In the genomic region with DNA sequence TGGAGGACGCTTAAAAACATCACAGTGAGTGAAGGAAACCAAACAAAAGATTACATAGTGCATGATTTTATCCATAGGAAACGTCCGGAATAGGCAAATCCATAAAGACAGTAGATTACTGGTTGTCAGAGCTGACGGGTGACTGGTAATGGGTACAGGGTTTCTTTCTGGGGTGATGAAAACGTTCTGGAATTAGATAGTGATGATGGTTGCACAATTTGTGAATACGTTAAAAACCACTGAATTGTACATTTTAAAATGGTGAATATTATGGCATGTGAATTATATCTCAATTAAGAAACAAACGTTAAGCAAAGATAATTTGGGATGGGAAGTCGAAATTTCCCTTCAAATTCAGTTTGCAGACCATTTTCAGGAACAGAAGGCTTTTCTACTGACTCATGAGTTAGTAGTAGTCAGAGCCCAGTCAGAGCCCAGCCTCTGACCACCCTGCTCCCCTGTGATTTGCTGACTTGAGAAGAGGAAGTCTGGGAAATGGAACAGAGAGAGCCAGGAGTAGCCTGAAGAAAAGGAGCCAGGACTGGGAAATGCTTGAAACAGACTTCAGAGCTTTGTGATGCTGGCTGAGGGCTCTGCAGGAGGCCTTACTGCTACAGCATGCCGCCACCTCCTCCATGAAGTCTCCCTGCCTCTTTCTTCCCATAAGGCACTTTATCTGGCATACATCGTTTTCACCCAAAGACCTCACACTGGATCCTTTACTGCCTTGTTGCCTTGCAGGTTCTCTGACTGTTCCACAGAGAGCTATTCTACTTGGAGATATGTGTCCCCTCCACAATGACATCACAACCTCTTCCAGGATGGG, we compare ENCODE assay signal across 9 cellular contexts. TPM values are rescaled to one million over a fixed set of nuclear protein-coding genes. Genes with fewer than 3 reads are reported as not detected.
DNase-seq lines count a peak whose midpoint lies in the region; TF ChIP-seq lines count a peak whose summit lies in the region.
"Had no signal": no experiment of that assay in that cellular context is flagged by ENCODE, and none has a peak within 500 bp of the region (broad histone marks: within the 10 kb centered on the region; RNA-seq: fewer than 3 reads in every experiment).

No MANE protein-coding gene starts in this region.

- peak overlapping the region; percentile 14; the same call in 1 of the 2 replicates for H3K27ac ChIP-seq in HUES64 (ENCODE audit: low read depth, low read length)
- peak overlapping the region; percentile 58 for H3K27ac ChIP-seq in mesodermal cell (ENCODE audit: low read depth, low read length, severe bottlenecking)

- no peaks in the 10 kb centered on the region for H3K9me3 ChIP-seq in HUES64 (ENCODE audit: insufficient read depth, low read depth, low read length)
- H3K9me3 ChIP-seq in mesodermal cell (ENCODE audit: control insufficient read depth, low read length): no peaks in the 10 kb centered on the region

- H3K4me3 ChIP-seq in AG10803 (ENCODE audit: low read length): no peak overlapping the region
- no peak overlapping the region for H3K4me3 ChIP-seq in HUES64 (ENCODE audit: low read length)
- H3K4me3 ChIP-seq in cardiac fibroblast (replicated peaks in 1 of 2; ENCODE audit: low read depth in 2 of 2, low read length in 2 of 2): no peak overlapping the region
- no peak overlapping the region for H3K4me3 ChIP-seq in mesodermal cell (ENCODE audit: extremely low read depth, insufficient read depth, low read length, poor library complexity, severe bottlenecking)

- 76% methylated on average over 10 of the region's 10 CpGs for WGBS in HUES64
- 50 to 86% methylated on average over 6 to 9 of the region's 10 CpGs for WGBS in mesodermal cell (ENCODE audit: insufficient coverage in 2 of 2), 2 experiments

- H3K36me3 ChIP-seq in HUES64 (ENCODE audit: insufficient read depth, low read length) (no peaks in the 10 kb centered on the region), mesodermal cell (ENCODE audit: control insufficient read depth, insufficient read depth, low read length) (no peaks in the 10 kb centered on the region)

- peaks cover 35% of the 10 kb centered on the region for H3K4me1 ChIP-seq in HUES64 (ENCODE audit: insufficient read depth, low read length)
- peaks cover 20% of the 10 kb centered on the region for H3K4me1 ChIP-seq in mesodermal cell (ENCODE audit: control insufficient read depth, insufficient read depth, low read length, poor library complexity, severe bottlenecking)

- H3K27me3 ChIP-seq in HUES64 (ENCODE audit: insufficient read depth, low read length): no peaks in the 10 kb centered on the region

- peak; percentile 79 for DNase-seq in AG10803 (ENCODE audit: low read depth)
- peak; percentile 92 to 94 for DNase-seq in cardiac fibroblast (ENCODE audit: low read depth in 2 of 2)
- no peak for DNase-seq in activated T-cell treated with anti-CD3 and anti-CD28 coated beads for 4 hours
- no peak for DNase-seq in cortex of kidney (lab: John Stamatoyannopoulos, UW)
- no peak for DNase-seq in activated CD4-positive, CD25-positive, alpha-beta regulatory T cell (lab: John Stamatoyannopoulos, UW)
- no peak for DNase-seq in NK-92 treated with Interleukin-12 subunit alpha and Interleukin-12 subunit beta, amount 100 ng/mL, for 24 hours (lab: John Stamatoyannopoulos, UW)
- DNase-seq: NCI-H446 treated with DMSO at 0.1 percent for 48 hours had no signal

- TF ChIP-seq CTCF in AG10803 (conservative IDR thresholded peaks at IDR 0.05; ENCODE audit: low read length): no peak
- no peak for TF ChIP-seq CTCF in cardiac fibroblast (IDR thresholded peaks at IDR 0.05; ENCODE audit: low read depth, low read length)

- H3K9ac ChIP-seq in HUES64 (ENCODE audit: low read depth, low read length): no peak overlapping the region

RNA-seq across cellular contexts. Expression of a gene that starts 46.4 kb away (rescaled TPM):
- polyA plus RNA-seq in HUES64 (2013, experiment 1 of 2): 191 TPM
- 196 TPM for polyA plus RNA-seq in HUES64 (2013, experiment 2 of 2)
- 291 TPM for polyA plus RNA-seq in mesodermal cell (2013, experiment 1 of 2)
- 261 TPM for polyA plus RNA-seq in mesodermal cell (2013, experiment 2 of 2)

Comparison
In these comparisons a context has a peak if more than half of its experiments do, and no peak if none do; other contexts are left out.
1. DNase-seq: peak in AG10803 (single experiment) and cardiac fibroblast (2 of 2); none in activated T-cell treated with anti-CD3 and anti-CD28 coated beads for 4 hours (single experiment), cortex of kidney (single experiment), activated CD4-positive, CD25-positive, alpha-beta regulatory T cell (0 of 4) and NK-92 treated with Interleukin-12 subunit alpha and Interleukin-12 subunit beta, amount 100 ng/mL, for 24 hours (single experiment).